In the genomic region with DNA sequence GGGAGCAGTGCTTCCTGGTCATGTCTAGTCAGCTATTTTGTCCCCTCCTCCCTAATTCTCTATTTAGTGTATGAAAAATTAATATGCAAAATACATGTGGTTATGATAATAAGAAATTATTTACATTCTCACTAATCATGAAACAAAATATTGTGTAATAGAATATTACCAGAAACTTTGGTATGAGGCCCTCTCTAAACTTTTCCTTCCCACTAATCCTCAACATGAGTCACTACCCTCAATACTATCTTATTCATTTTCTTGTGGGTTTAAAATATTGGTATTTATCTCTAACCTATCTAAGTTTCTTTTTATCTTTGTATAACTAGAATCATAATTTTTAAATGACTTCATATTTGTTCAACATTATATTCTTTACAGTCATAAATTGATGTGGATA, we compare ENCODE assay signal across 15 cellular contexts.
"Had no signal": no experiment of that assay in that cellular context is flagged by ENCODE, and none has a peak within 500 bp of the region (broad histone marks: within the 10 kb centered on the region; RNA-seq: fewer than 3 reads in every experiment).

No MANE protein-coding gene starts in this region.

- DNase-seq: colonic mucosa; dermis blood vessel endothelial cell; erythroblast; heart left ventricle; hippocampal formation; natural killer cell; ovary; small intestine; stimulated activated CD4-positive, alpha-beta T cell treated with anti-CD3 and anti-CD28 coated beads, Interleukin-2, amount 100 ng/mL, for 48 hours; stimulated activated naive CD4-positive, alpha-beta T cell treated with Interleukin-2 at 50 U/mL for 16 hours; trophoblast cell had no signal

- H3K4me1 Mint-ChIP-seq: mesothelial cell of epicardium, natural killer cell, neural crest cell had no signal

- H3K27ac Mint-ChIP-seq: mesothelial cell of epicardium, natural killer cell had no signal

- H3K4me3 Mint-ChIP-seq: mesothelial cell of epicardium, natural killer cell, neural crest cell had no signal

- H3K4me3 ChIP-seq: colonic mucosa, heart left ventricle, ovary, right atrium auricular region had no signal

- H3K27me3 ChIP-seq: colonic mucosa, heart left ventricle, ovary, right atrium auricular region had no signal

- FAIRE-seq: islet of Langerhans, small intestine had no signal

- H3K36me3 ChIP-seq: colonic mucosa, heart left ventricle, ovary, right atrium auricular region had no signal
